In genomic region chr4:146520894-146521542, GRCh38 we compare ENCODE assay signal across 8 cellular contexts. TPM values are rescaled to one million over a fixed set of nuclear protein-coding genes. Genes with fewer than 3 reads are reported as not detected.
DNase-seq lines count a peak whose midpoint lies in the region; ATAC-seq and TF ChIP-seq lines count a peak whose summit lies in the region.

No MANE protein-coding gene starts in this region.

- no peaks in the 10 kb centered on the region for H3K36me3 ChIP-seq in HAP-1 (replicated peaks)
- no peaks in the 10 kb centered on the region for H3K36me3 ChIP-seq in effector memory CD4-positive, alpha-beta T cell (ENCODE audit: control insufficient read depth, insufficient read depth, low read length)
- no peaks in the 10 kb centered on the region for H3K36me3 ChIP-seq in urinary bladder (ENCODE audit: insufficient read depth)

- in situ Hi-C loops in HAP-1 (cut with MboI; ENCODE audit: low sequenced_read_pairs): no loop called here

- H3K4me3 ChIP-seq in HAP-1: peak overlapping the region; percentile 86
- peak overlapping the region; percentile 87 for H3K4me3 ChIP-seq in LNCaP clone FGC (ENCODE audit: low read depth, low read length)
- peak overlapping the region; percentile 91 for H3K4me3 ChIP-seq in effector memory CD4-positive, alpha-beta T cell (ENCODE audit: insufficient read depth, low read depth, low read length, poor library complexity, severe bottlenecking)
- H3K4me3 ChIP-seq in urinary bladder (ENCODE audit: low read depth, low read length): peak overlapping the region; percentile 88

- TF ChIP-seq CTCF in LNCaP clone FGC (IDR thresholded peaks at IDR 0.05; ENCODE audit: control insufficient read depth, extremely low read depth, insufficient read depth): no peak

- no peaks in the 10 kb centered on the region for H3K9me3 ChIP-seq in HAP-1
- no peaks in the 10 kb centered on the region for H3K9me3 ChIP-seq in T-helper 17 cell (ENCODE audit: control insufficient read depth, low read length, poor library complexity, severe bottlenecking)
- H3K9me3 ChIP-seq in effector memory CD4-positive, alpha-beta T cell (ENCODE audit: control insufficient read depth, low read length): no peaks in the 10 kb centered on the region

- no peaks in the 10 kb centered on the region for H3K36me3 Mint-ChIP-seq in T-helper 17 cell (ENCODE audit: low read depth)

- H3K4me3 Mint-ChIP-seq in T-helper 17 cell: no peak overlapping the region

- ATAC-seq in T-helper 17 cell: peak; percentile 26

- no peaks in the 10 kb centered on the region for H3K27me3 ChIP-seq in HAP-1 (ENCODE audit: low read depth)
- H3K27me3 ChIP-seq in effector memory CD4-positive, alpha-beta T cell (replicated peaks; ENCODE audit: control insufficient read depth, insufficient read depth, low read length, poor library complexity, severe bottlenecking): no peaks in the 10 kb centered on the region

- peak overlapping the region; percentile 74 for H3K27ac ChIP-seq in effector memory CD4-positive, alpha-beta T cell (ENCODE audit: insufficient read depth, low read length, poor library complexity, severe bottlenecking)
- H3K27ac ChIP-seq in urinary bladder (ENCODE audit: low read depth): no peak overlapping the region

- peak; percentile 15 for DNase-seq in activated naive CD4-positive, alpha-beta T cell treated with Interleukin-2 at 50 U/mL for 16 hours
- no peak for DNase-seq in activated naive CD4-positive, alpha-beta T cell (lab: John Stamatoyannopoulos, UW)
- peak; percentile 51 to 53 for DNase-seq in HAP-1 (ENCODE audit: low spot score in 2 of 2)
- peak; percentile 80 for DNase-seq in LNCaP clone FGC (ENCODE audit: low read depth)
- peak in 1 of 3 donors; percentile 13 for DNase-seq in T-helper 17 cell
- DNase-seq in effector memory CD4-positive, alpha-beta T cell: peak in 1 of 3 donors; percentile 8
- DNase-seq in lung microvascular endothelial cell (ENCODE audit: low read depth in 2 of 2): peak; percentile 75 to 79

- WGBS in urinary bladder: under 1% methylated on average over 12 of the region's 12 CpGs

- H3K4me1 Mint-ChIP-seq in T-helper 17 cell: peaks cover 17% of the 10 kb centered on the region

- no peak overlapping the region for H3K27ac Mint-ChIP-seq in T-helper 17 cell

- H3K4me1 ChIP-seq in HAP-1 (peaks cover 13% of the 10 kb centered on the region; the same call in 1 of the 2 replicates), urinary bladder (ENCODE audit: insufficient read depth) (peaks cover 2% of the 10 kb centered on the region)
- H3K4me1 ChIP-seq in effector memory CD4-positive, alpha-beta T cell (ENCODE audit: control insufficient read depth, insufficient read depth, low read length, poor library complexity, severe bottlenecking): peaks cover 13% of the 10 kb centered on the region

- H3K27me3 Mint-ChIP-seq in T-helper 17 cell: no peaks in the 10 kb centered on the region

RNA-seq across cellular contexts. Expression of gene SLC10A7, which starts 0.7 kb away (rescaled TPM):
- 10 to 100 TPM; 19.8 to 22.3 TPM for total RNA-seq in T-helper 17 cell
- total RNA-seq in lung microvascular endothelial cell: 7.0 and 7.3 TPM in 2 replicates
- total RNA-seq in urinary bladder: 42.9 TPM
- 5.4 TPM for polyA plus RNA-seq in urinary bladder

Comparison
In these comparisons a context has a peak if more than half of its experiments do, and no peak if none do; other contexts are left out.
1. DNase-seq: peak in activated naive CD4-positive, alpha-beta T cell treated with Interleukin-2 at 50 U/mL for 16 hours (single experiment), HAP-1 (2 of 2), LNCaP clone FGC (single experiment) and lung microvascular endothelial cell (2 of 2); none in activated naive CD4-positive, alpha-beta T cell (0 of 4).
2. Peak in every context shown above with its lines, with median percentiles within 50 percentile points of each other: H3K4me3 ChIP-seq.